Comparison of ENCODE assay signal across 8 cellular contexts in genomic region chr11:117095301-117096139, GRCh38. TPM values are rescaled to one million over a fixed set of nuclear protein-coding genes. Genes with fewer than 3 reads are reported as not detected.
A peak's percentile ranks its signal among the peaks of the same experiment; 100 is the strongest.
DNase-seq lines count a peak whose midpoint lies in the region; ATAC-seq, FAIRE-seq and TF ChIP-seq lines count a peak whose summit lies in the region.
"Had no signal": no experiment of that assay in that cellular context is flagged by ENCODE, and none has a peak within 500 bp of the region (broad histone marks: within the 10 kb centered on the region; RNA-seq: fewer than 3 reads in every experiment).

No MANE protein-coding gene starts in this region.

- no peaks in the 10 kb centered on the region for H3K36me3 ChIP-seq in HCT116 (ENCODE audit: control insufficient read depth in 1 of 2, insufficient read depth in 2 of 2, low read length in 2 of 2)
- H3K36me3 ChIP-seq in Peyer's patch: no peaks in the 10 kb centered on the region
- H3K36me3 ChIP-seq in rectal smooth muscle tissue (ENCODE audit: control insufficient read depth, insufficient read depth, low read length): no peaks in the 10 kb centered on the region

- DNase-seq in HCT116 (ENCODE audit: low read depth, low spot score) (no peak), Peyer's patch (no peak), erythroblast (lab: John Stamatoyannopoulos, UW) (peak; percentile 73 to 82), urothelium cell line (ENCODE audit: low spot score) (no peak), amniotic stem cell (lab: John Stamatoyannopoulos, UW) (no peak)

- CTCF ChIA-PET in HCT116 (lab: Charles Lee): interaction anchor here (1.0 kb wide), 1 partner anchor 305 kb away, joined by 3 read pairs; the partner anchor contains the start of gene APOA5

- ATAC-seq in HCT116 (no peak), HG03342 (IDR thresholded peaks at IDR 0.05; ENCODE audit: unreplicated experiment) (no peak)

- peak overlapping the region; percentile 96; the same call in 1 of the 2 replicates for H3K4me2 ChIP-seq in HCT116 (ENCODE audit: low read length)

- H3K4me1 ChIP-seq in HCT116 (ENCODE audit: control insufficient read depth in 1 of 2, insufficient read depth in 2 of 2, low read length in 2 of 2) (peaks cover 23 to 42% of the 10 kb centered on the region in 2 experiments), Peyer's patch (peaks cover 0 to 41% (median 16%) of the 10 kb centered on the region in 4 donors), rectal smooth muscle tissue (ENCODE audit: control insufficient read depth, insufficient read depth, low read length) (peaks cover 29% of the 10 kb centered on the region)

- H3K27me3 ChIP-seq in HCT116 (ENCODE audit: insufficient read depth, low read length) (no peaks in the 10 kb centered on the region), Peyer's patch (no peaks in the 10 kb centered on the region), rectal smooth muscle tissue (ENCODE audit: control insufficient read depth, insufficient read depth, low read length) (no peaks in the 10 kb centered on the region)

- POLR2A ChIA-PET in HCT116 (lab: Charles Lee): no interaction called here

- TF ChIP-seq RAD21 in HCT116 (IDR thresholded peaks at IDR 0.05; ENCODE audit: low read depth): no peak

- H4K20me1 ChIP-seq in HCT116 (ENCODE audit: insufficient read depth): 0 out of 2 replicates have a peak, but pooled peaks cover 2% of the 10 kb centered on the region

- no peaks in the 10 kb centered on the region for H3K9me3 ChIP-seq in HCT116 (ENCODE audit: control insufficient read depth in 1 of 2, insufficient read depth in 1 of 2, low read depth in 1 of 2, low read length in 2 of 2)
- H3K9me3 ChIP-seq in Peyer's patch: no peaks in the 10 kb centered on the region

- no peak overlapping the region for H2AFZ ChIP-seq in HCT116 (ENCODE audit: low read depth, low read length, poor library complexity, severe bottlenecking)

- RAD21 ChIA-PET in HCT116 (lab: Charles Lee; ENCODE audit: low non-redundant PET in 1 of 2, low total read pairs in 2 of 2, uncharacterized antibody in 2 of 2, unreplicated experiment in 2 of 2): no interaction called here

- intact Hi-C loops in HCT116 (cut with micrococcal nuclease): loop anchor here (2.0 kb wide), 1 partner anchor 215 kb away; no protein-coding TSS in a partner anchor

- H3K9ac ChIP-seq in HCT116 (ENCODE audit: low read length) (no peak overlapping the region), rectal smooth muscle tissue (ENCODE audit: low read length) (no peak overlapping the region)

- H3K4me3 ChIP-seq in HCT116 (replicated peaks in 1 of 2; ENCODE audit: low read depth in 1 of 2, low read length in 2 of 2): no peak overlapping the region
- H3K4me3 ChIP-seq in Peyer's patch: peak overlapping the region in 3 of 4 donors; percentile 13 to 98 (median 65)
- peak overlapping the region; percentile 86 for H3K4me3 ChIP-seq in rectal smooth muscle tissue (ENCODE audit: low read length)

- no peak for TF ChIP-seq CTCF in HCT116 (IDR thresholded peaks at IDR 0.05 in 2 of 3, conservative IDR thresholded peaks at IDR 0.05 in 1 of 3; ENCODE audit: borderline replicate concordance in 1 of 3, insufficient read depth in 1 of 3, low read depth in 2 of 3, low read length in 2 of 3)
- TF ChIP-seq CTCF in Peyer's patch (IDR thresholded peaks at IDR 0.05): no peak

- no peaks in the 10 kb centered on the region for H3K9me2 ChIP-seq in HCT116 (ENCODE audit: insufficient read depth)

- TF ChIP-seq POLR2A in HCT116 (IDR thresholded peaks at IDR 0.05; ENCODE audit: borderline replicate concordance, extremely low read depth, insufficient read depth, insufficient read length) (no peak), Peyer's patch (IDR thresholded peaks at IDR 0.05) (no peak), erythroblast (IDR thresholded peaks at IDR 0.05; ENCODE audit: low read length) (no peak)

- H3K79me2 ChIP-seq in HCT116 (ENCODE audit: insufficient read depth, low read length): peaks cover 72% of the 10 kb centered on the region

- BruUV-seq in HCT116 (replicated peaks; lab: Mats Ljungman, UMichigan): no TSS peak

- FAIRE-seq in urothelium cell line (lab: Jason Lieb, UNC): no peak
- FAIRE-seq: TTC549 had no signal

- H3K27ac ChIP-seq in HCT116 (ENCODE audit: low read depth, low read length): no peak overlapping the region
- peak overlapping the region; percentile 94 to 98 (median 96) for H3K27ac ChIP-seq in Peyer's patch
- peak overlapping the region; percentile 98 for H3K27ac ChIP-seq in rectal smooth muscle tissue (ENCODE audit: low read depth, low read length)

TF ChIP-seq in HCT116, 20 proteins besides CTCF, POLR2A, EP300 and RAD21:
- TF ChIP-seq REST (IDR thresholded peaks at IDR 0.05; ENCODE audit: low read depth): no peak
- TF ChIP-seq SP1 (IDR thresholded peaks at IDR 0.05; ENCODE audit: low read depth): no peak
TF ChIP-seq in HCT116: peak in this region for 0.

RNA-seq across cellular contexts. Expression of gene SIK3, which starts 2.7 kb away (rescaled TPM):
- total RNA-seq in HCT116 (2021; ENCODE audit: unreplicated experiment) (21.0 TPM), Peyer's patch (10 to 100 TPM; 58.8 to 85.8 (median 59.8) TPM)
- 14.4 and 14.7 TPM in 2 replicates for polyA plus RNA-seq in HCT116 (2012)

RNA-seq across cellular contexts. Expression of gene PAFAH1B2, which starts 48.6 kb away (rescaled TPM):
- total RNA-seq in HCT116 (2021; ENCODE audit: unreplicated experiment) (154 TPM), Peyer's patch (10 to 100 TPM; 45.4 to 96.2 (median 66.9) TPM)
- 40.3 and 47.9 TPM in 2 replicates for polyA plus RNA-seq in HCT116 (2012)

Comparison
In these comparisons a context has a peak if more than half of its experiments do, and no peak if none do; other contexts are left out.
1. DNase-seq: peak in erythroblast (2 of 2); none in HCT116 (single experiment), Peyer's patch (0 of 3), urothelium cell line (single experiment) and amniotic stem cell (single experiment).
2. H3K4me3 ChIP-seq: peak in Peyer's patch (3 of 4) and rectal smooth muscle tissue (single experiment); none in HCT116 (0 of 2).